Comparison of ENCODE assay signal across 1 cellular context in the genomic region with DNA sequence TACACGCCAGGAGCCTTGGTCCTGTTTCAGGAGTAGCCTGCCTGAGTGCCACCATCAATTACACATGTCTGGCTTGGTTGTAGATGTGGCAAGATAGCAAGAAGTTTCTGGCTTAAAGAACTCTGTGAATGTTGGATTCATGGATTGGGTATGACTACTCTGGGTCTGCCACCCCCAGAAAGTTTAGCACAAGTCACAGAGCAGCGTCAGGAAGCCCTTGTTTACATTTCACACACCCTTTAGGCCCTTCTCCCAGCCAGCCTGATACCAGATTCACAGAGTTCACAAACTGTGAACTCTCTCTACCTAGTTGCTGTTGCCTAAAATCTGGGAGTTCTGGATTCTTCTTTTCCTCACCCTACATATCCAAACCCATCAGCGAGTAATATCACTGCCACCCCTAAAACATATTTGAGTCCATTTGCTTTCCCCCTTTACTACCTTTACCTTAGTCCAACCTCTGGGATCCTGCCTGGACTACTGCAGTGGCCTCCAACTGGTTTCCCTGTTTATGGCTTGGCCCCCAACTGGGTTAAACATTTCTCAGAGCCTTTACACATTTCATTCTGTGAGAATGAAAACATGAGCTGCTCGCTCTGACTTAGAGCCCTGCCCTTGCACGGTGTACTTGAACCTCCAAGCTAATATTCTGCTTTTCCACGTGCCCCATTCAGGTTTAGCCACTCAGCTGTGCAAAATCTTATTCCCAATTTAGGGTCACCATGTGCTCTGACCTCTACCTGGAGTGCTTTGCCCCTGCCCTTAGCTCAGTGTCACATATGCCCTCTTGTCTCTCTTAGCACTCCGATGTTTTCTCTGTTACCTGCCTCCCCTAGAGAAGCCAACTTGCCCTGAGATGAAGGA.
A peak's percentile ranks its signal among the peaks of the same experiment; 100 is the strongest.
TF ChIP-seq lines count a peak whose summit lies in the region.

No MANE protein-coding gene starts in this region.

TF ChIP-seq in HepG2, 621 proteins besides CTCF, POLR2A, EP300 and RAD21 (continued from another document):
- TF ChIP-seq MNT (IDR thresholded peaks at IDR 0.05) = peak; percentile 58
- TF ChIP-seq THYN1 (CRISPR knock-in tag; IDR thresholded peaks at IDR 0.05; ENCODE audit: borderline replicate concordance, low read depth) = no peak
- TF ChIP-seq ZC3H4 (CRISPR knock-in tag; IDR thresholded peaks at IDR 0.05; ENCODE audit: borderline replicate concordance) = no peak
- 0 out of 2 replicates have a peak, but pooled peaks have one; percentile 25 for TF ChIP-seq ZNF713 (CRISPR knock-in tag; IDR thresholded peaks at IDR 0.05)
- TF ChIP-seq ZNF614 (CRISPR knock-in tag; IDR thresholded peaks at IDR 0.05; ENCODE audit: borderline replicate concordance) = 0 out of 2 replicates have a peak, but pooled peaks have one; percentile 20
- peak; percentile 17; the same call in 1 of the 2 replicates for TF ChIP-seq ELF3 (CRISPR knock-in tag; IDR thresholded peaks at IDR 0.05)
- no peak for TF ChIP-seq SRSF1 (optimal IDR thresholded peaks at IDR 0.05; ENCODE audit: low read depth, low read length)
- TF ChIP-seq MED1 (CRISPR knock-in tag; IDR thresholded peaks at IDR 0.05) = 0 out of 2 replicates have a peak, but pooled peaks have one; percentile 36
- peak; percentile 76; the same call in 1 of the 2 replicates for TF ChIP-seq TBX2 (CRISPR knock-in tag; IDR thresholded peaks at IDR 0.05; ENCODE audit: borderline replicate concordance)
- TF ChIP-seq ZBED4 (CRISPR knock-in tag; IDR thresholded peaks at IDR 0.05; ENCODE audit: borderline replicate concordance) = peak; percentile 31; the same call in 1 of the 2 replicates
- TF ChIP-seq DRAP1 (CRISPR knock-in tag; IDR thresholded peaks at IDR 0.05) = no peak
- TF ChIP-seq, protein P1, sequence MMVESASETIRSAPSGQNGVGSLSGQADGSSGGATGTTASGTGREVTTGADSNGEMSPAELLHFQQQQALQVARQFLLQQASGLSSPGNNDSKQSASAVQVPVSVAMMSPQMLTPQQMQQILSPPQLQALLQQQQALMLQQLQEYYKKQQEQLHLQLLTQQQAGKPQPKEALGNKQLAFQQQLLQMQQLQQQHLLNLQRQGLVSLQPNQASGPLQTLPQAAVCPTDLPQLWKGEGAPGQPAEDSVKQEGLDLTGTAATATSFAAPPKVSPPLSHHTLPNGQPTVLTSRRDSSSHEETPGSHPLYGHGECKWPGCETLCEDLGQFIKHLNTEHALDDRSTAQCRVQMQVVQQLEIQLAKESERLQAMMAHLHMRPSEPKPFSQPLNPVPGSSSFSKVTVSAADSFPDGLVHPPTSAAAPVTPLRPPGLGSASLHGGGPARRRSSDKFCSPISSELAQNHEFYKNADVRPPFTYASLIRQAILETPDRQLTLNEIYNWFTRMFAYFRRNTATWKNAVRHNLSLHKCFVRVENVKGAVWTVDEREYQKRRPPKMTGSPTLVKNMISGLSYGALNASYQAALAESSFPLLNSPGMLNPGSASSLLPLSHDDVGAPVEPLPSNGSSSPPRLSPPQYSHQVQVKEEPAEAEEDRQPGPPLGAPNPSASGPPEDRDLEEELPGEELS (CRISPR knock-in tag; IDR thresholded peaks at IDR 0.05) = peak; percentile 34; the same call in 1 of the 2 replicates
- peak; percentile 64 for TF ChIP-seq SAP130 (CRISPR knock-in tag; IDR thresholded peaks at IDR 0.05; ENCODE audit: low read depth)
- TF ChIP-seq ZFY (CRISPR knock-in tag; IDR thresholded peaks at IDR 0.05) = 0 out of 2 replicates have a peak, but pooled peaks have one; percentile 24
- TF ChIP-seq, protein P2, sequence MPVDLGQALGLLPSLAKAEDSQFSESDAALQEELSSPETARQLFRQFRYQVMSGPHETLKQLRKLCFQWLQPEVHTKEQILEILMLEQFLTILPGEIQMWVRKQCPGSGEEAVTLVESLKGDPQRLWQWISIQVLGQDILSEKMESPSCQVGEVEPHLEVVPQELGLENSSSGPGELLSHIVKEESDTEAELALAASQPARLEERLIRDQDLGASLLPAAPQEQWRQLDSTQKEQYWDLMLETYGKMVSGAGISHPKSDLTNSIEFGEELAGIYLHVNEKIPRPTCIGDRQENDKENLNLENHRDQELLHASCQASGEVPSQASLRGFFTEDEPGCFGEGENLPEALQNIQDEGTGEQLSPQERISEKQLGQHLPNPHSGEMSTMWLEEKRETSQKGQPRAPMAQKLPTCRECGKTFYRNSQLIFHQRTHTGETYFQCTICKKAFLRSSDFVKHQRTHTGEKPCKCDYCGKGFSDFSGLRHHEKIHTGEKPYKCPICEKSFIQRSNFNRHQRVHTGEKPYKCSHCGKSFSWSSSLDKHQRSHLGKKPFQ (CRISPR knock-in tag; IDR thresholded peaks at IDR 0.05; ENCODE audit: insufficient replicate concordance) = peak; percentile 83
- no peak; the same call in 1 of the 2 replicates for TF ChIP-seq YEATS2 (CRISPR knock-in tag; IDR thresholded peaks at IDR 0.05; ENCODE audit: borderline replicate concordance)
- peak; percentile 58; the same call in 1 of the 2 replicates for TF ChIP-seq ARNTL (CRISPR knock-in tag; IDR thresholded peaks at IDR 0.05)
- TF ChIP-seq, protein P3, sequence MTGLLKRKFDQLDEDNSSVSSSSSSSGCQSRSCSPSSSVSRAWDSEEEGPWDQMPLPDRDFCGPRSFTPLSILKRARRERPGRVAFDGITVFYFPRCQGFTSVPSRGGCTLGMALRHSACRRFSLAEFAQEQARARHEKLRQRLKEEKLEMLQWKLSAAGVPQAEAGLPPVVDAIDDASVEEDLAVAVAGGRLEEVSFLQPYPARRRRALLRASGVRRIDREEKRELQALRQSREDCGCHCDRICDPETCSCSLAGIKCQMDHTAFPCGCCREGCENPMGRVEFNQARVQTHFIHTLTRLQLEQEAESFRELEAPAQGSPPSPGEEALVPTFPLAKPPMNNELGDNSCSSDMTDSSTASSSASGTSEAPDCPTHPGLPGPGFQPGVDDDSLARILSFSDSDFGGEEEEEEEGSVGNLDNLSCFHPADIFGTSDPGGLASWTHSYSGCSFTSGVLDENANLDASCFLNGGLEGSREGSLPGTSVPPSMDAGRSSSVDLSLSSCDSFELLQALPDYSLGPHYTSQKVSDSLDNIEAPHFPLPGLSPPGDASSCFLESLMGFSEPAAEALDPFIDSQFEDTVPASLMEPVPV (CRISPR knock-in tag; IDR thresholded peaks at IDR 0.05) = no peak
- TF ChIP-seq CREM (IDR thresholded peaks at IDR 0.05) = 0 out of 2 replicates have a peak, but pooled peaks have one; percentile 30
- TF ChIP-seq CREM (CRISPR knock-in tag; IDR thresholded peaks at IDR 0.05) = no peak
- TF ChIP-seq PAX8 (CRISPR knock-in tag; IDR thresholded peaks at IDR 0.05; ENCODE audit: borderline replicate concordance) = no peak
- no peak for TF ChIP-seq TARDBP (CRISPR knock-in tag; IDR thresholded peaks at IDR 0.05)
- TF ChIP-seq, protein P4, sequence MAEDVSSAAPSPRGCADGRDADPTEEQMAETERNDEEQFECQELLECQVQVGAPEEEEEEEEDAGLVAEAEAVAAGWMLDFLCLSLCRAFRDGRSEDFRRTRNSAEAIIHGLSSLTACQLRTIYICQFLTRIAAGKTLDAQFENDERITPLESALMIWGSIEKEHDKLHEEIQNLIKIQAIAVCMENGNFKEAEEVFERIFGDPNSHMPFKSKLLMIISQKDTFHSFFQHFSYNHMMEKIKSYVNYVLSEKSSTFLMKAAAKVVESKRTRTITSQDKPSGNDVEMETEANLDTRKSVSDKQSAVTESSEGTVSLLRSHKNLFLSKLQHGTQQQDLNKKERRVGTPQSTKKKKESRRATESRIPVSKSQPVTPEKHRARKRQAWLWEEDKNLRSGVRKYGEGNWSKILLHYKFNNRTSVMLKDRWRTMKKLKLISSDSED (CRISPR knock-in tag; IDR thresholded peaks at IDR 0.05) = no peak
